Comparison of ENCODE assay signal across 22 cellular contexts in the genomic region with DNA sequence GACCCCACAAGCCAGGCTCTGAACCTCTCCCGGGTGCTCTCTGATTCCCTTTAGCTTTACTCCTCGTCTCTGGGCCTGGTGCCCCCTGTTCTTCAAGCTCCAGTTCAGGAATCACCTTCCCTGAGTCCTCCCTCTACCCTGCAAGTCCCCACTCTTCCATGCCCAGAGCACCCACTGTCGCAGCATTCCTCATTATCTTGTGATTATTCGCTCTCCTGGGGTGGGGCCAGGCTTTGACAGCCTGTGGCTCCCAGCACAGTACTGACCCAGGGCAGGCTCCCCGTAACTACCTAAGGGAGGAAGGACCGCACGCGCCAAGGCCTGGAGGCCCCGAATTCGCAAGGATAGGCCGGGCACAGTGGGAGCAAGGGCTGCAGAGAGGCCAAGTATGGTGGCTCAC. TPM values are rescaled to one million over a fixed set of nuclear protein-coding genes. Genes with fewer than 3 reads are reported as not detected.
A peak's percentile ranks its signal among the peaks of the same experiment; 100 is the strongest.
DNase-seq lines count a peak whose midpoint lies in the region; ATAC-seq and TF ChIP-seq lines count a peak whose summit lies in the region.
"Had no signal": no experiment of that assay in that cellular context is flagged by ENCODE, and none has a peak within 500 bp of the region (broad histone marks: within the 10 kb centered on the region; RNA-seq: fewer than 3 reads in every experiment).

No MANE protein-coding gene starts in this region.

- POLR2A ChIA-PET in Caco-2 (lab: Charles Lee) = interaction anchor here (0.9 to 1.8 kb wide), 8 partner anchors 9 to 103 kb away, joined by 3 to 12 read pairs (median 6); partner anchors contain the start of genes CDC20, ELOVL1, MED8 and SZT2

- peaks cover 5% of the 10 kb centered on the region for H3K36me3 Mint-ChIP-seq in Caco-2 (ENCODE audit: insufficient read depth, unreplicated experiment)
- no peaks in the 10 kb centered on the region for H3K36me3 Mint-ChIP-seq in activated naive CD8-positive, alpha-beta T cell treated with anti-CD3 and anti-CD28 coated beads for 36 hours
- H3K36me3 Mint-ChIP-seq: activated naive CD8-positive, alpha-beta T cell treated with anti-CD3 and anti-CD28 coated beads, Interleukin-2, amount 10 ng/mL, durations not matched to agents 7 days and 5 days; brain had no signal

- H3K27me3 ChIP-seq in Caco-2 (replicated peaks; ENCODE audit: control insufficient read depth, insufficient read depth, low read length) (no peaks in the 10 kb centered on the region), right lobe of liver (no peaks in the 10 kb centered on the region), sigmoid colon (peaks cover 0 to 4% (median 3%) of the 10 kb centered on the region in 3 donors)
- H3K27me3 ChIP-seq: BLaER1 had no signal

- no peaks in the 10 kb centered on the region; the same call in none of the 2 replicates for H3K36me3 ChIP-seq in Caco-2 (ENCODE audit: control insufficient read depth, insufficient read depth, low read length)
- H3K36me3 ChIP-seq in right lobe of liver = no peaks in the 10 kb centered on the region
- H3K36me3 ChIP-seq in sigmoid colon = no peaks in the 10 kb centered on the region
- H3K36me3 ChIP-seq: BLaER1 had no signal

- H3K4me3 ChIP-seq in Caco-2 (ENCODE audit: low read depth, low read length) (no peak overlapping the region), right lobe of liver (no peak overlapping the region), sigmoid colon (no peak overlapping the region)
- H3K4me3 ChIP-seq: BLaER1 had no signal

- intact Hi-C loops in Caco-2 (cut with micrococcal nuclease; ENCODE audit: unreplicated experiment) (loop anchor here (10.0 kb wide), 1 partner anchor 51 kb away; no protein-coding TSS in a partner anchor), right lobe of liver (cut with DNase I) (no loop called here), sigmoid colon (cut with DNase I) (no loop called here)

- no peak for ATAC-seq in right lobe of liver
- no peak for ATAC-seq in HG02885 (IDR thresholded peaks at IDR 0.05; ENCODE audit: poor library complexity, unreplicated experiment)
- ATAC-seq in HG03045 (IDR thresholded peaks at IDR 0.05; ENCODE audit: unreplicated experiment) = no peak
- ATAC-seq: SK-N-SH treated with all-trans-retinoic acid at 6 μM for 48 hours; stimulated activated naive CD8-positive, alpha-beta T cell treated with anti-CD3 and anti-CD28 coated beads, Interleukin-15, Interleukin-2, amounts not matched to agents 100 U/mL and 50 U/mL, for 24 hours had no signal

- TF ChIP-seq EP300 in sigmoid colon (IDR thresholded peaks at IDR 0.05) = no peak

- CTCF ChIA-PET in Caco-2 (lab: Charles Lee) = interaction anchor here (0.6 to 1.8 kb wide), 11 partner anchors 16 to 268 kb away, joined by 3 to 13 read pairs (median 5); partner anchors contain the start of genes CDC20, ELOVL1 and TMEM125

- BruUV-seq in Caco-2 (replicated peaks; lab: Mats Ljungman, UMichigan) = no TSS peak

- H3K27me3 Mint-ChIP-seq in Caco-2 (ENCODE audit: insufficient read depth, unreplicated experiment) = no peaks in the 10 kb centered on the region
- peaks cover 9% of the 10 kb centered on the region for H3K27me3 Mint-ChIP-seq in activated naive CD8-positive, alpha-beta T cell treated with anti-CD3 and anti-CD28 coated beads for 36 hours

- no peaks in the 10 kb centered on the region for H3K9me3 Mint-ChIP-seq in Caco-2 (ENCODE audit: unreplicated experiment)
- H3K9me3 Mint-ChIP-seq in activated naive CD8-positive, alpha-beta T cell treated with anti-CD3 and anti-CD28 coated beads for 36 hours = no peaks in the 10 kb centered on the region
- H3K9me3 Mint-ChIP-seq: activated naive CD8-positive, alpha-beta T cell treated with anti-CD3 and anti-CD28 coated beads, Interleukin-2, amount 10 ng/mL, durations not matched to agents 7 days and 5 days; brain had no signal

- H3K4me1 Mint-ChIP-seq in Caco-2 (ENCODE audit: low read depth, unreplicated experiment) = peaks cover 15% of the 10 kb centered on the region
- H3K4me1 Mint-ChIP-seq in activated naive CD8-positive, alpha-beta T cell treated with anti-CD3 and anti-CD28 coated beads for 36 hours = no peaks in the 10 kb centered on the region
- H3K4me1 Mint-ChIP-seq: activated naive CD8-positive, alpha-beta T cell treated with anti-CD3 and anti-CD28 coated beads, Interleukin-2, amount 10 ng/mL, durations not matched to agents 7 days and 5 days; brain had no signal

- H3K4me1 ChIP-seq in Caco-2 (peaks cover 20% of the 10 kb centered on the region), right lobe of liver (peaks cover 0 to 30% (median 13%) of the 10 kb centered on the region in 4 donors), sigmoid colon (no peaks in the 10 kb centered on the region)

- DNase-seq in Caco-2 (no peak), right lobe of liver (peak in 2 of 3 donors; percentile 10 to 49), sigmoid colon (peak; percentile 35), hepatic stellate cell (ENCODE audit: low spot score) (no peak)
- DNase-seq in activated naive CD8-positive, alpha-beta T cell treated with anti-CD3 and anti-CD28 coated beads for 36 hours = no peak
- DNase-seq: activated CD4-positive, alpha-beta T cell treated with anti-CD3 and anti-CD28 coated beads for 1 hour; activated naive CD8-positive, alpha-beta T cell treated with anti-CD3 and anti-CD28 coated beads, Interleukin-2, amount 10 ng/mL, durations not matched to agents 7 days and 5 days; dermis blood vessel endothelial cell; foreskin fibroblast; NCI-H446 treated with DMSO at 0.1 percent for 48 hours; nucleus accumbens; stimulated activated CD4-positive, alpha-beta T cell treated with anti-CD3 and anti-CD28 coated beads, Interleukin-2, amount 100 ng/mL, for 24 hours; stimulated activated naive CD8-positive, alpha-beta T cell treated with anti-CD3 and anti-CD28 coated beads, Interleukin-15, Interleukin-2, amounts not matched to agents 100 U/mL and 50 U/mL, for 24 hours had no signal

- TF ChIP-seq POLR2A in right lobe of liver (IDR thresholded peaks at IDR 0.05) = no peak
- no peak for TF ChIP-seq POLR2A in sigmoid colon (IDR thresholded peaks at IDR 0.05)

- TF ChIP-seq CTCF in Caco-2 (IDR thresholded peaks at IDR 0.05; ENCODE audit: insufficient read depth in 1 of 2, low read depth in 1 of 2, low read length in 1 of 2, severe bottlenecking in 1 of 2, unreplicated experiment in 1 of 2) (no peak), VCaP (conservative IDR thresholded peaks at IDR 0.05) (no peak), right lobe of liver (IDR thresholded peaks at IDR 0.05) (no peak), sigmoid colon (IDR thresholded peaks at IDR 0.05) (no peak)

- peak overlapping the region; percentile 93 for H3K27ac Mint-ChIP-seq in Caco-2 (ENCODE audit: unreplicated experiment)
- H3K27ac Mint-ChIP-seq in activated naive CD8-positive, alpha-beta T cell treated with anti-CD3 and anti-CD28 coated beads for 36 hours = no peak overlapping the region
- H3K27ac Mint-ChIP-seq: activated naive CD8-positive, alpha-beta T cell treated with anti-CD3 and anti-CD28 coated beads, Interleukin-2, amount 10 ng/mL, durations not matched to agents 7 days and 5 days had no signal

- no peaks in the 10 kb centered on the region for H3K9me3 ChIP-seq in Caco-2
- H3K9me3 ChIP-seq in right lobe of liver = no peaks in the 10 kb centered on the region
- no peaks in the 10 kb centered on the region for H3K9me3 ChIP-seq in sigmoid colon
- H3K9me3 ChIP-seq: BLaER1 had no signal

- 74% methylated on average over 4 of the region's 11 CpGs for WGBS in right lobe of liver (ENCODE audit: insufficient coverage, low coverage, low lambda C conversion rate, missing lambda C conversion rate)
- 53 to 86% methylated on average over 11 of the region's 11 CpGs for WGBS in sigmoid colon, 2 donors

- peak overlapping the region; percentile 73 for H3K27ac ChIP-seq in VCaP
- H3K27ac ChIP-seq in right lobe of liver = no peak overlapping the region
- no peak overlapping the region for H3K27ac ChIP-seq in sigmoid colon
- H3K27ac ChIP-seq: BLaER1, HL-60 had no signal

- peak overlapping the region; percentile 92 for H3K4me3 Mint-ChIP-seq in Caco-2 (ENCODE audit: unreplicated experiment)
- no peak overlapping the region for H3K4me3 Mint-ChIP-seq in activated naive CD8-positive, alpha-beta T cell treated with anti-CD3 and anti-CD28 coated beads for 36 hours
- H3K4me3 Mint-ChIP-seq: activated naive CD8-positive, alpha-beta T cell treated with anti-CD3 and anti-CD28 coated beads, Interleukin-2, amount 10 ng/mL, durations not matched to agents 7 days and 5 days; brain had no signal

RNA-seq across cellular contexts. Expression of gene C1orf210, which starts 0.7 kb away (rescaled TPM):
- total RNA-seq in Caco-2 (2022) (7.8 and 9.6 TPM in 2 replicates), right lobe of liver (1 to 10 TPM in 4 of 6 experiments, under 1 TPM in 2; 0.58 to 2.7 (median 1.7) TPM), sigmoid colon (1 to 10 TPM in 1 of 4 donors, not detected in 3; 2.1 TPM)
- 10 to 100 TPM; 44.6 to 68.5 (median 64.3) TPM for polyA plus RNA-seq in sigmoid colon
- not detected for total RNA-seq in activated naive CD8-positive, alpha-beta T cell treated with anti-CD3 and anti-CD28 coated beads for 36 hours
- total RNA-seq: A673; activated naive CD8-positive, alpha-beta T cell treated with anti-CD3 and anti-CD28 coated beads, Interleukin-2, amount 10 ng/mL, durations not matched to agents 7 days and 5 days; dermis blood vessel endothelial cell; mononuclear cell had no signal

RNA-seq across cellular contexts. Expression of gene TIE1, which starts 14.7 kb away (rescaled TPM):
- total RNA-seq in Caco-2 (2022) = not detected in 2 replicates
- 10 to 100 TPM in 1 of 6 experiments, 1 to 10 TPM in 5; 5.8 to 12.2 (median 8.0) TPM for total RNA-seq in right lobe of liver
- 10 to 100 TPM in 3 of 4 donors, 1 to 10 TPM in 1; 8.8 to 33.8 (median 10.2) TPM for total RNA-seq in sigmoid colon
- polyA plus RNA-seq in sigmoid colon = 1 to 10 TPM; 1.2 to 9.5 (median 1.8) TPM
- total RNA-seq in activated naive CD8-positive, alpha-beta T cell treated with anti-CD3 and anti-CD28 coated beads for 36 hours = under 1 TPM; 0.14 to 0.49 TPM
- total RNA-seq: A673 had no signal

RNA-seq across cellular contexts. Expression of gene TMEM125, which starts 16.3 kb away (rescaled TPM):
- 22.8 and 25.9 TPM in 2 replicates for total RNA-seq in Caco-2 (2022)
- total RNA-seq in right lobe of liver = under 1 TPM in 2 of 6 experiments, not detected in 4; 0.21 to 0.27 TPM
- total RNA-seq in sigmoid colon = not detected
- polyA plus RNA-seq in sigmoid colon = 10 to 100 TPM; 29.4 to 41.7 (median 29.6) TPM
- total RNA-seq in activated naive CD8-positive, alpha-beta T cell treated with anti-CD3 and anti-CD28 coated beads for 36 hours = under 1 TPM in 1 of 2 experiments, not detected in 1; 0.30 TPM
- total RNA-seq: A673; activated naive CD8-positive, alpha-beta T cell treated with anti-CD3 and anti-CD28 coated beads, Interleukin-2, amount 10 ng/mL, durations not matched to agents 7 days and 5 days; dermis blood vessel endothelial cell had no signal

RNA-seq across cellular contexts. Expression of gene MPL, which starts 51.5 kb away (rescaled TPM):
- total RNA-seq in Caco-2 (2022) = 0.49 TPM in 1 of 2 replicates, not detected in the other
- under 1 TPM in 1 of 6 experiments, not detected in 5; 0.59 TPM for total RNA-seq in right lobe of liver
- not detected for total RNA-seq in sigmoid colon
- polyA plus RNA-seq in sigmoid colon = not detected
- total RNA-seq in activated naive CD8-positive, alpha-beta T cell treated with anti-CD3 and anti-CD28 coated beads for 36 hours = not detected
- total RNA-seq: A673; activated naive CD8-positive, alpha-beta T cell treated with anti-CD3 and anti-CD28 coated beads, Interleukin-2, amount 10 ng/mL, durations not matched to agents 7 days and 5 days; dermis blood vessel endothelial cell had no signal

Comparison
In these comparisons a context has a peak if more than half of its experiments do, and no peak if none do; other contexts are left out.
1. DNase-seq: peak in right lobe of liver (2 of 3) and sigmoid colon (single experiment); none in Caco-2 (0 of 2), activated naive CD8-positive, alpha-beta T cell treated with anti-CD3 and anti-CD28 coated beads for 36 hours (single experiment) and hepatic stellate cell (single experiment).
2. RNA of gene TMEM125, which starts 16.3 kb away (total RNA-seq): 22.8 to 25.9 TPM in Caco-2; 0.30 TPM in activated naive CD8-positive, alpha-beta T cell treated with anti-CD3 and anti-CD28 coated beads for 36 hours, 0.21 to 0.27 TPM in right lobe of liver and not detected in sigmoid colon; every median in the first group is over 10 times any median in the second.